Comparison of ENCODE assay signal across 8 cellular contexts in genomic region chr17:31388770-31389672, GRCh38. TPM values are rescaled to one million over a fixed set of nuclear protein-coding genes. Genes with fewer than 3 reads are reported as not detected.
DNase-seq lines count a peak whose midpoint lies in the region; ATAC-seq and TF ChIP-seq lines count a peak whose summit lies in the region.

No MANE protein-coding gene starts in this region.

- H3K23ac ChIP-seq in mesendoderm (ENCODE audit: low read length), result no peak overlapping the region

- no peak overlapping the region for H3K4me2 ChIP-seq in mesendoderm (ENCODE audit: low read length)

- WGBS in mesendoderm (ENCODE audit: extremely low coverage, insufficient coverage, low lambda C conversion rate), result no CpG with 5 or more reads among the region's 18 CpGs

- no peaks in the 10 kb centered on the region for H3K79me2 ChIP-seq in mesendoderm (ENCODE audit: control insufficient read depth, insufficient read depth, low read length)

- no peak overlapping the region for H2BK5ac ChIP-seq in mesendoderm (ENCODE audit: low read length)

- H3K27ac Mint-ChIP-seq in WTC11, result no peak overlapping the region

- H3K36me3 Mint-ChIP-seq in WTC11, result no peaks in the 10 kb centered on the region

- H2AK5ac ChIP-seq in mesendoderm (ENCODE audit: low read length), result no peak overlapping the region

- intact Hi-C loops in colonic mucosa (cut with DNase I) (loop anchor here (5.0 kb wide), 1 partner anchor 138 kb away; no protein-coding TSS in a partner anchor), upper lobe of right lung (cut with DNase I) (no loop called here)

- H3K36me3 ChIP-seq in HUES6 (ENCODE audit: control insufficient read depth, insufficient read depth, low read length) (no peaks in the 10 kb centered on the region), colonic mucosa (no peaks in the 10 kb centered on the region), mesendoderm (ENCODE audit: control insufficient read depth, insufficient read depth, low read length) (no peaks in the 10 kb centered on the region), upper lobe of right lung (no peaks in the 10 kb centered on the region)

- peaks cover 14% of the 10 kb centered on the region for H3K4me1 Mint-ChIP-seq in WTC11

- no peak overlapping the region for H2BK120ac ChIP-seq in mesendoderm (ENCODE audit: low read depth, low read length)

- no peak overlapping the region for H4K8ac ChIP-seq in mesendoderm (ENCODE audit: low read depth, low read length)

- peaks cover 45% of the 10 kb centered on the region for H3K27me3 ChIP-seq in HUES6 (ENCODE audit: control insufficient read depth, insufficient read depth, low read length)
- H3K27me3 ChIP-seq in colonic mucosa, result peaks cover 33% of the 10 kb centered on the region
- H3K27me3 ChIP-seq in mesendoderm (ENCODE audit: insufficient read depth, low read length, poor library complexity), result peaks cover 2% of the 10 kb centered on the region
- H3K27me3 ChIP-seq in upper lobe of right lung, result peaks cover 46% of the 10 kb centered on the region

- H3K4ac ChIP-seq in mesendoderm (ENCODE audit: low read depth, low read length), result no peak overlapping the region

- H3K56ac ChIP-seq in mesendoderm (ENCODE audit: low read length), result no peak overlapping the region

- H3K4me1 ChIP-seq in HUES6 (ENCODE audit: control insufficient read depth, insufficient read depth, low read length) (peaks cover 18% of the 10 kb centered on the region), colonic mucosa (no peaks in the 10 kb centered on the region), mesendoderm (ENCODE audit: control insufficient read depth, low read depth, low read length) (no peaks in the 10 kb centered on the region), upper lobe of right lung (no peaks in the 10 kb centered on the region)

- TF ChIP-seq CTCF in WTC11 (IDR thresholded peaks at IDR 0.05), result peak; percentile 67
- TF ChIP-seq CTCF in colonic mucosa (IDR thresholded peaks at IDR 0.05), result peak; percentile 47
- peak; percentile 60 for TF ChIP-seq CTCF in upper lobe of right lung (IDR thresholded peaks at IDR 0.05)

- no peak overlapping the region for H3K9ac ChIP-seq in HUES6 (ENCODE audit: low read length)
- H3K9ac ChIP-seq in colonic mucosa (ENCODE audit: low read depth in 2 of 2, low read length in 2 of 2), result no peak overlapping the region
- no peak overlapping the region for H3K9ac ChIP-seq in mesendoderm (ENCODE audit: low read length)

- H3K4me3 ChIP-seq in HUES6 (ENCODE audit: low read depth, low read length), result peak overlapping the region; percentile 41
- H3K4me3 ChIP-seq in colonic mucosa, result no peak overlapping the region
- no peak overlapping the region for H3K4me3 ChIP-seq in mesendoderm (ENCODE audit: low read length)
- H3K4me3 ChIP-seq in upper lobe of right lung, result no peak overlapping the region

- H3K27ac ChIP-seq in HUES6 (ENCODE audit: low read depth, low read length), result no peak overlapping the region
- H3K27ac ChIP-seq in colonic mucosa, result no peak overlapping the region
- no peak overlapping the region for H3K27ac ChIP-seq in mesendoderm (ENCODE audit: low read depth, low read length)
- no peak overlapping the region for H3K27ac ChIP-seq in upper lobe of right lung

- ATAC-seq in WTC11 (peak; percentile 51), upper lobe of right lung (peak; percentile 48), HG02623 (IDR thresholded peaks at IDR 0.05; ENCODE audit: unreplicated experiment) (no peak)

- peak overlapping the region; percentile 76; the same call in 1 of the 2 replicates for H3K4me3 Mint-ChIP-seq in WTC11

- no peaks in the 10 kb centered on the region for H3K9me3 Mint-ChIP-seq in WTC11

- no peak overlapping the region for H4K5ac ChIP-seq in mesendoderm (ENCODE audit: low read length)

- POLR2A ChIA-PET in WTC11 (lab: Charles Lee), result interaction anchor here (0.8 to 1.0 kb wide), 2 partner anchors 36 to 171 kb away, joined by 3 read pairs; no protein-coding TSS in a partner anchor

- no peak overlapping the region for H3K18ac ChIP-seq in mesendoderm (ENCODE audit: low read length)

- no peaks in the 10 kb centered on the region for H3K79me1 ChIP-seq in mesendoderm (ENCODE audit: low read length)

- no peak overlapping the region for H2BK15ac ChIP-seq in mesendoderm (replicated peaks; ENCODE audit: low read depth)

- H3K9me3 ChIP-seq in HUES6 (ENCODE audit: control insufficient read depth, insufficient read depth, low read depth, low read length) (no peaks in the 10 kb centered on the region), colonic mucosa (no peaks in the 10 kb centered on the region), upper lobe of right lung (no peaks in the 10 kb centered on the region)

- CTCF ChIA-PET in WTC11 (lab: Charles Lee), result interaction anchor here (0.6 to 3.6 kb wide), 54 partner anchors 9 to 454 kb away, joined by 3 to 42 read pairs (median 6); partner anchors contain the start of gene RNF135

- DNase-seq in D341Med (ENCODE audit: low spot score) (peak; percentile 90), WTC11 (ENCODE audit: low spot score) (peak; percentile 68), colonic mucosa (no peak), mesendoderm (peak; percentile 45), upper lobe of right lung (no peak), H4 (ENCODE audit: low spot score) (no peak)

- peaks cover 40% of the 10 kb centered on the region for H3K27me3 Mint-ChIP-seq in WTC11 (ENCODE audit: low read depth)

TF ChIP-seq in WTC11, 78 proteins besides CTCF, POLR2A, EP300 and RAD21 (continues in another document):
- no peak for TF ChIP-seq NR3C1 (CRISPR knock-in tag; conservative IDR thresholded peaks at IDR 0.05; ENCODE audit: low read depth)
- TF ChIP-seq, protein P1, sequence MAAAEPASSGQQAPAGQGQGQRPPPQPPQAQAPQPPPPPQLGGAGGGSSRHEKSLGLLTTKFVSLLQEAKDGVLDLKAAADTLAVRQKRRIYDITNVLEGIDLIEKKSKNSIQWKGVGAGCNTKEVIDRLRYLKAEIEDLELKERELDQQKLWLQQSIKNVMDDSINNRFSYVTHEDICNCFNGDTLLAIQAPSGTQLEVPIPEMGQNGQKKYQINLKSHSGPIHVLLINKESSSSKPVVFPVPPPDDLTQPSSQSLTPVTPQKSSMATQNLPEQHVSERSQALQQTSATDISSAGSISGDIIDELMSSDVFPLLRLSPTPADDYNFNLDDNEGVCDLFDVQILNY (CRISPR knock-in tag; IDR thresholded peaks at IDR 0.05), result no peak
- no peak for TF ChIP-seq GRHL2 (CRISPR knock-in tag; IDR thresholded peaks at IDR 0.05; ENCODE audit: insufficient replicate concordance, severe bottlenecking)
- TF ChIP-seq, protein P2, sequence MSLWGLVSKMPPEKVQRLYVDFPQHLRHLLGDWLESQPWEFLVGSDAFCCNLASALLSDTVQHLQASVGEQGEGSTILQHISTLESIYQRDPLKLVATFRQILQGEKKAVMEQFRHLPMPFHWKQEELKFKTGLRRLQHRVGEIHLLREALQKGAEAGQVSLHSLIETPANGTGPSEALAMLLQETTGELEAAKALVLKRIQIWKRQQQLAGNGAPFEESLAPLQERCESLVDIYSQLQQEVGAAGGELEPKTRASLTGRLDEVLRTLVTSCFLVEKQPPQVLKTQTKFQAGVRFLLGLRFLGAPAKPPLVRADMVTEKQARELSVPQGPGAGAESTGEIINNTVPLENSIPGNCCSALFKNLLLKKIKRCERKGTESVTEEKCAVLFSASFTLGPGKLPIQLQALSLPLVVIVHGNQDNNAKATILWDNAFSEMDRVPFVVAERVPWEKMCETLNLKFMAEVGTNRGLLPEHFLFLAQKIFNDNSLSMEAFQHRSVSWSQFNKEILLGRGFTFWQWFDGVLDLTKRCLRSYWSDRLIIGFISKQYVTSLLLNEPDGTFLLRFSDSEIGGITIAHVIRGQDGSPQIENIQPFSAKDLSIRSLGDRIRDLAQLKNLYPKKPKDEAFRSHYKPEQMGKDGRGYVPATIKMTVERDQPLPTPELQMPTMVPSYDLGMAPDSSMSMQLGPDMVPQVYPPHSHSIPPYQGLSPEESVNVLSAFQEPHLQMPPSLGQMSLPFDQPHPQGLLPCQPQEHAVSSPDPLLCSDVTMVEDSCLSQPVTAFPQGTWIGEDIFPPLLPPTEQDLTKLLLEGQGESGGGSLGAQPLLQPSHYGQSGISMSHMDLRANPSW (CRISPR knock-in tag; conservative IDR thresholded peaks at IDR 0.05; ENCODE audit: low read depth), result no peak
- no peak for TF ChIP-seq SMAD3 (CRISPR knock-in tag; IDR thresholded peaks at IDR 0.05; ENCODE audit: borderline replicate concordance)
- TF ChIP-seq ELF4 (CRISPR knock-in tag; IDR thresholded peaks at IDR 0.05; ENCODE audit: low read depth), result no peak
- TF ChIP-seq EMX1 (CRISPR knock-in tag; IDR thresholded peaks at IDR 0.05), result no peak
- TF ChIP-seq IRF2 (CRISPR knock-in tag; IDR thresholded peaks at IDR 0.05; ENCODE audit: borderline replicate concordance, low read depth), result no peak
- TF ChIP-seq ATF2 (CRISPR knock-in tag; IDR thresholded peaks at IDR 0.05; ENCODE audit: borderline replicate concordance, low read depth), result no peak
- no peak for TF ChIP-seq ZNF232 (CRISPR knock-in tag; IDR thresholded peaks at IDR 0.05)
- TF ChIP-seq, protein P3, sequence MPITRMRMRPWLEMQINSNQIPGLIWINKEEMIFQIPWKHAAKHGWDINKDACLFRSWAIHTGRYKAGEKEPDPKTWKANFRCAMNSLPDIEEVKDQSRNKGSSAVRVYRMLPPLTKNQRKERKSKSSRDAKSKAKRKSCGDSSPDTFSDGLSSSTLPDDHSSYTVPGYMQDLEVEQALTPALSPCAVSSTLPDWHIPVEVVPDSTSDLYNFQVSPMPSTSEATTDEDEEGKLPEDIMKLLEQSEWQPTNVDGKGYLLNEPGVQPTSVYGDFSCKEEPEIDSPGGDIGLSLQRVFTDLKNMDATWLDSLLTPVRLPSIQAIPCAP (CRISPR knock-in tag; IDR thresholded peaks at IDR 0.05), result no peak
- no peak for TF ChIP-seq NFYB (CRISPR knock-in tag; conservative IDR thresholded peaks at IDR 0.05; ENCODE audit: low read depth)
- no peak for TF ChIP-seq ZNF138 (CRISPR knock-in tag; conservative IDR thresholded peaks at IDR 0.05)
- no peak for TF ChIP-seq ATF1 (CRISPR knock-in tag; IDR thresholded peaks at IDR 0.05)

RNA-seq across cellular contexts. Expression of gene RAB11FIP4, which starts 2.5 kb away (rescaled TPM):
- total RNA-seq in WTC11 (2021) (47.3 to 54.9 TPM (median 50.9 TPM) in 3 replicates), colonic mucosa (10 to 100 TPM; 41.5 to 46.0 TPM), upper lobe of right lung (13.5 TPM)
- polyA plus RNA-seq in mesendoderm (2013, experiment 1 of 2), result 15.0 TPM
- polyA plus RNA-seq in mesendoderm (2013, experiment 2 of 2), result 14.8 TPM
- total RNA-seq in H4 (2014; rRNA removed; shearing (Covaris generic)), result 4.8 and 12.4 TPM in 2 replicates

Comparison
In these comparisons a context has a peak if more than half of its experiments do, and no peak if none do; other contexts are left out.
1. DNase-seq: peak in D341Med (single experiment), WTC11 (single experiment) and mesendoderm (single experiment); none in colonic mucosa (single experiment), upper lobe of right lung (single experiment) and H4 (single experiment).
2. Peak in every context shown above with its lines, with median percentiles within 50 percentile points of each other: CTCF ChIP-seq.